8 cellular contexts compared by ENCODE assay signal in genomic region chr21:25639167-25639921, GRCh38. TPM values are rescaled to one million over a fixed set of nuclear protein-coding genes. Genes with fewer than 3 reads are reported as not detected.
A peak's percentile ranks its signal among the peaks of the same experiment; 100 is the strongest.
DNase-seq lines count a peak whose midpoint lies in the region; ATAC-seq and TF ChIP-seq lines count a peak whose summit lies in the region.

JAM2 (plus strand) TSS chr21:25639258; CDS start chr21:25639822, 564 bp downstream.

- BruUV-seq in Caco-2 (replicated peaks; lab: Mats Ljungman, UMichigan), result no TSS peak

- TF ChIP-seq CTCF in Caco-2 (IDR thresholded peaks at IDR 0.05; ENCODE audit: insufficient read depth in 1 of 2, low read depth in 1 of 2, low read length in 1 of 2, severe bottlenecking in 1 of 2, unreplicated experiment in 1 of 2) (no peak), HL-60 (IDR thresholded peaks at IDR 0.05; ENCODE audit: insufficient read depth, low read length) (no peak)

- H3K36me3 ChIP-seq in Caco-2 (ENCODE audit: control insufficient read depth, insufficient read depth, low read length), result no peaks in the 10 kb centered on the region

- intact Hi-C loops in Caco-2 (cut with micrococcal nuclease; ENCODE audit: unreplicated experiment), result no loop called here

- peaks cover 24% of the 10 kb centered on the region for H3K27me3 Mint-ChIP-seq in Caco-2 (ENCODE audit: insufficient read depth, unreplicated experiment)

- no peaks in the 10 kb centered on the region; the same call in 1 of the 2 replicates for H3K27me3 ChIP-seq in Caco-2 (replicated peaks; ENCODE audit: control insufficient read depth, insufficient read depth, low read length)
- H3K27me3 ChIP-seq in HL-60 (ENCODE audit: insufficient read depth, poor library complexity, severe bottlenecking), result peaks cover 26% of the 10 kb centered on the region

- no peaks in the 10 kb centered on the region for H3K9me3 Mint-ChIP-seq in Caco-2 (ENCODE audit: unreplicated experiment)

- H3K4me3 ChIP-seq in Caco-2 (ENCODE audit: low read depth, low read length) (no peak within 1 kb of the TSS; the same call in 1 of the 2 replicates), HL-60 (replicated peaks; ENCODE audit: insufficient read depth, low read length) (peak within 1 kb of the TSS; percentile 57)

- no peaks in the 10 kb centered on the region for H3K4me1 ChIP-seq in Caco-2

- H3K27ac Mint-ChIP-seq in Caco-2 (ENCODE audit: unreplicated experiment), result no peak within 1 kb of the TSS

- H3K4me3 Mint-ChIP-seq in Caco-2 (ENCODE audit: unreplicated experiment), result peak within 1 kb of the TSS; percentile 30

- DNase-seq in Caco-2 (no peak), HL-60 (ENCODE audit: low read depth in 1 of 2, low spot score in 1 of 2) (no peak), cerebellum (ENCODE audit: low spot score) (peak; percentile 21), left lobe of liver (ENCODE audit: low spot score) (no peak), LoVo (ENCODE audit: low spot score) (no peak)
- DNase-seq in stimulated activated CD4-positive, alpha-beta T cell treated with anti-CD3 and anti-CD28 coated beads, TNF-alpha, amount 100 ng/mL, for 24 hours (ENCODE audit: low read depth in 3 of 3), result peak in 2 of 3 experiments; percentile 4 to 40

- CTCF ChIA-PET in Caco-2 (lab: Charles Lee), result no interaction called here

- H3K4me1 Mint-ChIP-seq in Caco-2 (ENCODE audit: low read depth, unreplicated experiment), result peaks cover 6% of the 10 kb centered on the region

- H3K36me3 Mint-ChIP-seq in Caco-2 (ENCODE audit: insufficient read depth, unreplicated experiment), result no peaks in the 10 kb centered on the region

- POLR2A ChIA-PET in Caco-2 (lab: Charles Lee), result no interaction called here

- no peaks in the 10 kb centered on the region for H3K9me3 ChIP-seq in Caco-2

- no peak within 1 kb of the TSS for H3K27ac ChIP-seq in HL-60 (replicated peaks)

- ATAC-seq in GM21360 (IDR thresholded peaks at IDR 0.05; ENCODE audit: unreplicated experiment) (peak; percentile 66), left lobe of liver (peak; percentile 65)
- ATAC-seq in activated CD4-positive, CD25-positive, alpha-beta regulatory T cell treated with anti-CD3 and anti-CD28 coated beads, Interleukin-2, amount 50 U/mL, for 24 hours, result peak; percentile 74

RNA-seq across cellular contexts. Expression of gene JAM2, which starts in this region (rescaled TPM):
- total RNA-seq in Caco-2 (2022) (0.20 TPM in 1 of 2 replicates, not detected in the other), cerebellum (28.4 TPM), left lobe of liver (1.8 TPM)

Comparison
In these comparisons a context has a peak if more than half of its experiments do, and no peak if none do; other contexts are left out.
1. RNA of gene JAM2 (total RNA-seq): 28.4 TPM in cerebellum (single experiment); 1.8 TPM in left lobe of liver (single experiment) and 0.20 TPM in Caco-2; every median in the first group is over 10 times any median in the second.
2. DNase-seq: peak in cerebellum (single experiment) and stimulated activated CD4-positive, alpha-beta T cell treated with anti-CD3 and anti-CD28 coated beads, TNF-alpha, amount 100 ng/mL, for 24 hours (2 of 3); none in Caco-2 (0 of 2), HL-60 (0 of 2), left lobe of liver (single experiment) and LoVo (single experiment).
3. Peak in every context shown above with its lines, with median percentiles within 50 percentile points of each other: ATAC-seq.